In genomic region chr12:57498143-57498524, GRCh38 we compare ENCODE assay signal across 13 cellular contexts. TPM values are rescaled to one million over a fixed set of nuclear protein-coding genes. Genes with fewer than 3 reads are reported as not detected.
A peak's percentile ranks its signal among the peaks of the same experiment; 100 is the strongest.
DNase-seq lines count a peak whose midpoint lies in the region; ATAC-seq lines count a peak whose summit lies in the region.
"Had no signal": no experiment of that assay in that cellular context is flagged by ENCODE, and none has a peak within 500 bp of the region (broad histone marks: within the 10 kb centered on the region; RNA-seq: fewer than 3 reads in every experiment).

No MANE protein-coding gene starts in this region.

- DNase-seq in T-helper 17 cell (no peak), myocyte (ENCODE audit: low read depth) (peak; percentile 24)
- no peak for DNase-seq in stimulated activated CD4-positive, alpha-beta T cell treated with anti-CD3 and anti-CD28 coated beads, Interleukin-4, amount 100 ng/mL, for 4 hours
- no peak for DNase-seq in activated naive CD4-positive, alpha-beta T cell treated with anti-CD3 and anti-CD28 coated beads, Interleukin-2, amount 50 U/mL, for 16 hours
- DNase-seq: activated CD4-positive, alpha-beta T cell treated with anti-CD3 and anti-CD28 coated beads for 48 hours; effector memory CD4-positive, alpha-beta T cell; left cardiac atrium; NCI-H1105 treated with DMSO at 0.1 percent for 48 hours; NCI-H446; sigmoid colon; T-helper 2 cell; thyroid gland had no signal

- peak overlapping the region; percentile 56 for H3K27ac Mint-ChIP-seq in T-helper 17 cell

- ATAC-seq in T-helper 17 cell = no peak
- ATAC-seq: left cardiac atrium had no signal

- peaks cover 18% of the 10 kb centered on the region for H3K36me3 Mint-ChIP-seq in T-helper 17 cell (ENCODE audit: low read depth)

- H3K4me1 Mint-ChIP-seq in T-helper 17 cell = peaks cover 12% of the 10 kb centered on the region

- H3K9me3 ChIP-seq in T-helper 17 cell (ENCODE audit: control insufficient read depth, low read length, poor library complexity, severe bottlenecking) = no peaks in the 10 kb centered on the region
- H3K9me3 ChIP-seq: sigmoid colon, thyroid gland had no signal

- no peaks in the 10 kb centered on the region for H3K27me3 Mint-ChIP-seq in T-helper 17 cell

- H3K4me3 Mint-ChIP-seq in T-helper 17 cell = no peak overlapping the region

RNA-seq across cellular contexts. Expression of gene MARS1, which starts 10.3 kb away (rescaled TPM):
- total RNA-seq in T-helper 17 cell (100 to 1,000 TPM; 175 to 180 TPM), myocyte (131 and 146 TPM in 2 replicates)
- 283 TPM for polyA plus RNA-seq in myocyte (2012)

RNA-seq across cellular contexts. Expression of gene ARHGAP9, which starts 18.5 kb away (rescaled TPM):
- 100 to 1,000 TPM; 225 to 295 TPM for total RNA-seq in T-helper 17 cell
- 9.8 and 14.7 TPM in 2 replicates for total RNA-seq in myocyte
- 7.3 TPM for polyA plus RNA-seq in myocyte (2012)
- polyA plus RNA-seq: neural cell had no signal

RNA-seq across cellular contexts. Expression of gene DDIT3, which starts 22.2 kb away (rescaled TPM):
- 100 to 1,000 TPM; 115 to 145 TPM for total RNA-seq in T-helper 17 cell
- total RNA-seq in myocyte = 30.0 and 37.1 TPM in 2 replicates
- polyA plus RNA-seq in myocyte (2012) = 128 TPM

RNA-seq across cellular contexts. Expression of gene MBD6, which starts 24.5 kb away (rescaled TPM):
- total RNA-seq in T-helper 17 cell (10 to 100 TPM; 82.4 to 93.5 TPM), myocyte (6.3 and 8.2 TPM in 2 replicates)
- polyA plus RNA-seq in myocyte (2012) = 32.8 TPM

RNA-seq across cellular contexts. Expression of gene GLI1, which starts 38.5 kb away (rescaled TPM):
- total RNA-seq in T-helper 17 cell = under 1 TPM; 0.10 to 0.22 TPM
- 0.56 and 0.78 TPM in 2 replicates for total RNA-seq in myocyte
- 10.0 TPM for polyA plus RNA-seq in myocyte (2012)

Comparison
In these comparisons a context has a peak if more than half of its experiments do, and no peak if none do; other contexts are left out.
1. RNA of gene ARHGAP9, which starts 18.5 kb away (total RNA-seq): 225 to 295 TPM in T-helper 17 cell; 9.8 to 14.7 TPM in myocyte; every median in the first group is over 10 times any median in the second.